Comparison of ENCODE assay signal across 15 cellular contexts in genomic region chr22:37279469-37279868, GRCh38. TPM values are rescaled to one million over a fixed set of nuclear protein-coding genes. Genes with fewer than 3 reads are reported as not detected.
DNase-seq lines count a peak whose midpoint lies in the region; ATAC-seq, FAIRE-seq and TF ChIP-seq lines count a peak whose summit lies in the region.
"Had no signal": no experiment of that assay in that cellular context is flagged by ENCODE, and none has a peak within 500 bp of the region (broad histone marks: within the 10 kb centered on the region; RNA-seq: fewer than 3 reads in every experiment).

No MANE protein-coding gene starts in this region.

- H3K36me3 ChIP-seq in naive thymus-derived CD4-positive, alpha-beta T cell (ENCODE audit: control insufficient read depth in 2 of 3, insufficient read depth in 3 of 3, low read length in 3 of 3) = peaks cover 0 to 15% (median 0%) of the 10 kb centered on the region in 3 experiments
- H3K36me3 ChIP-seq in pancreas = no peaks in the 10 kb centered on the region
- H3K36me3 ChIP-seq: adrenal gland, HAP-1, thoracic aorta had no signal

- in situ Hi-C loops in astrocyte of the cerebellum (cut with HindIII; ENCODE audit: low sequenced_read_pairs) = no loop called here

- ATAC-seq in CD4-positive, alpha-beta T cell (ENCODE audit: poor library complexity) = no peak
- ATAC-seq in naive thymus-derived CD4-positive, alpha-beta T cell = peak; percentile 33
- ATAC-seq in pancreas (no peak), HG02970 (IDR thresholded peaks at IDR 0.05; ENCODE audit: low FRiP score, unreplicated experiment) (no peak), left colon (no peak)
- ATAC-seq: activated CD4-positive, alpha-beta T cell treated with anti-CD3 and anti-CD28 coated beads for 36 hours; T-cell had no signal

- FAIRE-seq in pancreas (lab: Jason Lieb, UNC) = no peak

- peaks cover 22% of the 10 kb centered on the region for H3K36me3 Mint-ChIP-seq in CD4-positive, alpha-beta T cell (ENCODE audit: low read depth)
- peaks cover 0 to 15% (median 3%) of the 10 kb centered on the region in 5 donors for H3K36me3 Mint-ChIP-seq in naive thymus-derived CD4-positive, alpha-beta T cell

- 43 to 44% methylated on average over 7 of the region's 7 CpGs for WGBS in pancreas, 2 donors

- no peaks in the 10 kb centered on the region for H3K27me3 Mint-ChIP-seq in CD4-positive, alpha-beta T cell
- H3K27me3 Mint-ChIP-seq in naive thymus-derived CD4-positive, alpha-beta T cell = no peaks in the 10 kb centered on the region
- H3K27me3 Mint-ChIP-seq: activated CD4-positive, alpha-beta T cell treated with anti-CD3 and anti-CD28 coated beads for 36 hours; T-cell had no signal

- TF ChIP-seq CTCF in CD4-positive, alpha-beta T cell (IDR thresholded peaks at IDR 0.05) = no peak
- no peak for TF ChIP-seq CTCF in astrocyte of the cerebellum (IDR thresholded peaks at IDR 0.05; ENCODE audit: low read depth, low read length, missing control alignments)
- TF ChIP-seq CTCF in pancreas (IDR thresholded peaks at IDR 0.05) = no peak

- peak overlapping the region; percentile 49 for H3K27ac Mint-ChIP-seq in CD4-positive, alpha-beta T cell
- H3K27ac Mint-ChIP-seq in naive thymus-derived CD4-positive, alpha-beta T cell = peak overlapping the region in 1 of 9 donors; percentile 22
- H3K27ac Mint-ChIP-seq: activated CD4-positive, alpha-beta T cell treated with anti-CD3 and anti-CD28 coated beads for 36 hours; progenitor cell of endocrine pancreas had no signal

- peak overlapping the region; percentile 42 for H3K4me3 Mint-ChIP-seq in CD4-positive, alpha-beta T cell
- peak overlapping the region in 1 of 10 donors; percentile 8 for H3K4me3 Mint-ChIP-seq in naive thymus-derived CD4-positive, alpha-beta T cell
- H3K4me3 Mint-ChIP-seq: activated CD4-positive, alpha-beta T cell treated with anti-CD3 and anti-CD28 coated beads for 36 hours; T-cell had no signal

- H3K27ac ChIP-seq in CD4-positive, alpha-beta T cell (ENCODE audit: low read depth, low read length) = no peak overlapping the region
- no peak overlapping the region for H3K27ac ChIP-seq in naive thymus-derived CD4-positive, alpha-beta T cell (ENCODE audit: low read depth, low read length)
- no peak overlapping the region for H3K27ac ChIP-seq in pancreas
- H3K27ac ChIP-seq: adrenal gland, thoracic aorta had no signal

- POLR2A ChIA-PET in CD4-positive, alpha-beta T cell (lab: Charles Lee) = interaction anchor here (1.3 kb wide), 1 partner anchor 31 kb away, joined by 7 read pairs; no protein-coding TSS in a partner anchor
- POLR2A ChIA-PET in naive thymus-derived CD4-positive, alpha-beta T cell (lab: Charles Lee) = interaction anchor here (1.1 to 8.6 kb wide), 4 partner anchors 12 to 31 kb away, joined by 3 to 57 read pairs (median 8); no protein-coding TSS in a partner anchor

- CTCF ChIA-PET in CD4-positive, alpha-beta T cell (lab: Charles Lee) = interaction anchor here (1.3 kb wide), 1 partner anchor 37 kb away, joined by 3 read pairs; no protein-coding TSS in a partner anchor
- CTCF ChIA-PET in naive thymus-derived CD4-positive, alpha-beta T cell (lab: Charles Lee) = interaction anchor here (1.0 kb wide), 1 partner anchor 48 kb away, joined by 3 read pairs; no protein-coding TSS in a partner anchor

- H3K4me3 ChIP-seq in astrocyte of the cerebellum (ENCODE audit: low read depth, low read length) (no peak overlapping the region), pancreas (no peak overlapping the region)
- no peak overlapping the region for H3K4me3 ChIP-seq in naive thymus-derived CD4-positive, alpha-beta T cell (ENCODE audit: low read length)
- H3K4me3 ChIP-seq: adrenal gland, HAP-1, thoracic aorta had no signal

- H3K4me1 ChIP-seq in naive thymus-derived CD4-positive, alpha-beta T cell (ENCODE audit: control insufficient read depth in 2 of 2, insufficient read depth in 2 of 2, low read length in 2 of 2) = peaks cover 7 to 8% of the 10 kb centered on the region in 2 donors
- no peaks in the 10 kb centered on the region for H3K4me1 ChIP-seq in pancreas
- H3K4me1 ChIP-seq: adrenal gland, HAP-1 had no signal

- intact Hi-C loops in CD4-positive, alpha-beta T cell (cut with DNase I, micrococcal nuclease) = no loop called here
- intact Hi-C loops in naive thymus-derived CD4-positive, alpha-beta T cell (cut with micrococcal nuclease) = no loop called here
- intact Hi-C loops in pancreas (cut with DNase I) = no loop called here
- intact Hi-C loops in left colon (cut with DNase I, micrococcal nuclease) = no loop called here

- no peak for DNase-seq in CD4-positive, alpha-beta T cell
- DNase-seq in MV-4-11 (lab: John Stamatoyannopoulos, UW) (peak; percentile 98), astrocyte of the cerebellum (ENCODE audit: low read depth) (peak; percentile 49), pancreas (no peak), NAMALWA (ENCODE audit: low spot score) (no peak), left colon (no peak)
- DNase-seq in naive thymus-derived CD4-positive, alpha-beta T cell = no peak
- DNase-seq: activated CD4-positive, alpha-beta T cell treated with anti-CD3 and anti-CD28 coated beads for 36 hours; activated T-cell treated with anti-CD3 and anti-CD28 coated beads, Interleukin-2, amount 50 U/mL, for 48 hours; adrenal gland had no signal

- H3K9me3 ChIP-seq in CD4-positive, alpha-beta T cell (ENCODE audit: control insufficient read depth, low read length) = no peaks in the 10 kb centered on the region
- H3K9me3 ChIP-seq in naive thymus-derived CD4-positive, alpha-beta T cell (ENCODE audit: control insufficient read depth in 2 of 3, low read length in 3 of 3) = no peaks in the 10 kb centered on the region
- no peaks in the 10 kb centered on the region for H3K9me3 ChIP-seq in pancreas
- H3K9me3 ChIP-seq: adrenal gland, HAP-1, thoracic aorta had no signal

- peaks cover 40% of the 10 kb centered on the region for H3K4me1 Mint-ChIP-seq in CD4-positive, alpha-beta T cell (ENCODE audit: low read depth)
- peaks cover 18 to 63% (median 43%) of the 10 kb centered on the region in 7 donors for H3K4me1 Mint-ChIP-seq in naive thymus-derived CD4-positive, alpha-beta T cell

- no peaks in the 10 kb centered on the region for H3K9me3 Mint-ChIP-seq in CD4-positive, alpha-beta T cell
- peaks cover 0 to 2% (median 0%) of the 10 kb centered on the region in 11 donors for H3K9me3 Mint-ChIP-seq in naive thymus-derived CD4-positive, alpha-beta T cell
- H3K9me3 Mint-ChIP-seq: T-cell had no signal

- H3K27me3 ChIP-seq in CD4-positive, alpha-beta T cell (ENCODE audit: control insufficient read depth, insufficient read depth, low read length) = no peaks in the 10 kb centered on the region
- H3K27me3 ChIP-seq in naive thymus-derived CD4-positive, alpha-beta T cell (ENCODE audit: control insufficient read depth in 2 of 2, insufficient read depth in 2 of 2, low read length in 2 of 2) = no peaks in the 10 kb centered on the region
- H3K27me3 ChIP-seq in pancreas = peaks cover 0 to 6% (median 0%) of the 10 kb centered on the region in 4 donors

RNA-seq across cellular contexts. Expression of gene CYTH4, which starts 2.8 kb away (rescaled TPM):
- 100 to 1,000 TPM; 134 to 138 TPM for total RNA-seq in CD4-positive, alpha-beta T cell
- 100 to 1,000 TPM; 123 to 227 (median 214) TPM for total RNA-seq in naive thymus-derived CD4-positive, alpha-beta T cell
- polyA plus RNA-seq in naive thymus-derived CD4-positive, alpha-beta T cell = 10 to 100 TPM; 49.5 to 71.1 TPM
- total RNA-seq in pancreas (10 to 100 TPM in 2 of 6 donors, 1 to 10 TPM in 3, under 1 TPM in 1; 0.79 to 12.0 (median 3.4) TPM), left colon (10 to 100 TPM in 1 of 2 donors, 1 to 10 TPM in 1; 2.6 to 10.4 TPM)
- polyA plus RNA-seq in pancreas = 1 to 10 TPM; 2.0 to 3.5 TPM
- total RNA-seq: progenitor cell of endocrine pancreas had no signal

RNA-seq across cellular contexts. Expression of gene RAC2, which starts 35.4 kb away (rescaled TPM):
- 100 to 1,000 TPM; 174 to 180 TPM for total RNA-seq in CD4-positive, alpha-beta T cell
- 100 to 1,000 TPM; 263 to 886 (median 301) TPM for total RNA-seq in naive thymus-derived CD4-positive, alpha-beta T cell
- 100 to 1,000 TPM; 838 to 852 TPM for polyA plus RNA-seq in naive thymus-derived CD4-positive, alpha-beta T cell
- total RNA-seq in pancreas = 10 to 100 TPM in 1 of 6 donors, 1 to 10 TPM in 4, under 1 TPM in 1; 0.91 to 12.8 (median 3.2) TPM
- 1 to 10 TPM; 2.2 to 3.7 TPM for polyA plus RNA-seq in pancreas
- 10 to 100 TPM; 20.9 to 22.6 TPM for total RNA-seq in left colon

Comparison
In these comparisons a context has a peak if more than half of its experiments do, and no peak if none do; other contexts are left out.
1. DNase-seq: peak in MV-4-11 (single experiment) and astrocyte of the cerebellum (single experiment); none in CD4-positive, alpha-beta T cell (0 of 10), naive thymus-derived CD4-positive, alpha-beta T cell (0 of 9), pancreas (0 of 6), NAMALWA (single experiment) and left colon (0 of 2).
2. RNA of gene CYTH4, which starts 2.8 kb away (total RNA-seq): 123 to 227 TPM in naive thymus-derived CD4-positive, alpha-beta T cell and 134 to 138 TPM in CD4-positive, alpha-beta T cell; 2.6 to 10.4 TPM in left colon and 0.79 to 12.0 TPM in pancreas; every median in the first group is over 4 times any median in the second.
3. RNA of gene RAC2, which starts 35.4 kb away (total RNA-seq): 263 to 886 TPM in naive thymus-derived CD4-positive, alpha-beta T cell and 174 to 180 TPM in CD4-positive, alpha-beta T cell; 20.9 to 22.6 TPM in left colon and 0.91 to 12.8 TPM in pancreas; every median in the first group is over 4 times any median in the second.